8 cellular contexts compared by ENCODE assay signal in genomic region chr1:32179193-32179442, GRCh38. TPM values are rescaled to one million over a fixed set of nuclear protein-coding genes. Genes with fewer than 3 reads are reported as not detected.
DNase-seq lines count a peak whose midpoint lies in the region; ATAC-seq and TF ChIP-seq lines count a peak whose summit lies in the region.

No MANE protein-coding gene starts in this region.

- H3K4me3 ChIP-seq in BE2C (ENCODE audit: low read depth, low read length) (peak overlapping the region; percentile 73), cardiac fibroblast (replicated peaks in 1 of 2; ENCODE audit: low read depth in 2 of 2, low read length in 2 of 2) (peak overlapping the region; percentile 26 to 76), mucosa of rectum (ENCODE audit: low read length in 2 of 2) (peak overlapping the region; percentile 84 to 86)

- H3K9ac ChIP-seq in mucosa of rectum (ENCODE audit: low read depth in 1 of 2, low read length in 2 of 2) = peak overlapping the region; percentile 74 to 86

- H3K27ac ChIP-seq in mucosa of rectum (ENCODE audit: low read depth in 2 of 2, low read length in 2 of 2) = peak overlapping the region; percentile 92 to 97

- H3K27me3 ChIP-seq in BE2C (no peaks in the 10 kb centered on the region), mucosa of rectum (ENCODE audit: control insufficient read depth in 2 of 2, insufficient read depth in 2 of 2, low read length in 2 of 2) (no peaks in the 10 kb centered on the region)

- DNase-seq in BE2C = no peak
- no peak for DNase-seq in cardiac fibroblast (ENCODE audit: low read depth in 2 of 2)
- DNase-seq in cortex of kidney (lab: John Stamatoyannopoulos, UW) = no peak
- no peak for DNase-seq in medulla oblongata (ENCODE audit: extremely low spot score)
- DNase-seq in superior temporal gyrus (ENCODE audit: extremely low spot score) = no peak
- DNase-seq in stimulated activated CD4-positive, alpha-beta T cell treated with anti-CD3 and anti-CD28 coated beads, Interleukin-4, amount 100 ng/mL, for 24 hours = no peak

- H3K9me3 ChIP-seq in BE2C = no peaks in the 10 kb centered on the region
- H3K9me3 ChIP-seq in mucosa of rectum (ENCODE audit: control insufficient read depth in 2 of 2, low read length in 2 of 2) = no peaks in the 10 kb centered on the region

- H3K36me3 ChIP-seq in BE2C (peaks cover 12% of the 10 kb centered on the region), mucosa of rectum (ENCODE audit: control insufficient read depth in 2 of 2, insufficient read depth in 2 of 2, low read length in 2 of 2) (peaks cover 10 to 15% of the 10 kb centered on the region in 2 donors)

- no peak for TF ChIP-seq CTCF in BE2C (IDR thresholded peaks at IDR 0.05; ENCODE audit: low read depth, low read length)
- no peak for TF ChIP-seq CTCF in cardiac fibroblast (IDR thresholded peaks at IDR 0.05; ENCODE audit: low read depth, low read length)

- no peaks in the 10 kb centered on the region for H3K4me1 ChIP-seq in BE2C
- H3K4me1 ChIP-seq in mucosa of rectum (ENCODE audit: control insufficient read depth in 2 of 2, insufficient read depth in 2 of 2, low read length in 2 of 2) = peaks cover 22 to 26% of the 10 kb centered on the region in 2 donors

- peak; percentile 3 for ATAC-seq in HG03439 (IDR thresholded peaks at IDR 0.05; ENCODE audit: unreplicated experiment)

RNA-seq across cellular contexts. Expression of gene TXLNA, which starts 0.4 kb away (rescaled TPM):
- polyA plus RNA-seq in BE2C (2012; ENCODE audit: insufficient read depth, insufficient read length, low read depth) = 27.4 TPM

RNA-seq across cellular contexts. Expression of gene CCDC28B, which starts 21.3 kb away (rescaled TPM):
- polyA plus RNA-seq in BE2C (2012; ENCODE audit: insufficient read depth, insufficient read length, low read depth) = 79.9 TPM

RNA-seq across cellular contexts. Expression of gene IQCC, which starts 26.4 kb away (rescaled TPM):
- polyA plus RNA-seq in BE2C (2012; ENCODE audit: insufficient read depth, insufficient read length, low read depth) = 2.8 TPM

RNA-seq across cellular contexts. Expression of gene DCDC2B, which starts 29.8 kb away (rescaled TPM):
- not detected for polyA plus RNA-seq in BE2C (2012; ENCODE audit: insufficient read depth, insufficient read length, low read depth)

RNA-seq across cellular contexts. Expression of gene TMEM234, which starts 43.0 kb away (rescaled TPM):
- 9.9 TPM for polyA plus RNA-seq in BE2C (2012; ENCODE audit: insufficient read depth, insufficient read length, low read depth)
